22 cellular contexts compared by ENCODE assay signal in the genomic region with DNA sequence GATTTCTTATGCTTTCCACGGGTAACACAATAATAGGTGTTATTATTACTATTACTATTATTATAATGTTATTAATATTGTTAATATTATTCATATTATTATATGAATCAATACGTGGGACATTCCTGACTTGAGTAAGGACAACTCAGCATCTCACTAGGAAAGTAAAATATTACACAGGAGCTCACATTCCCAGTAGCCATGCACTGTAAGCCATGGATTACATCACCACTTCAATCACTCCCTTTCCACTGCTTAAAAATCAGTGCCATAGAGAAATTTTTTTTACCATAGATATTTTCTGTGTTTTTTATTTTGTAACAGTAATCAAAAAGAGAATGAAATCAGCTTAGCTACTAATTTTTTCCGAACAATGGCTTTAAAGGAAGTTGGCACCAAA.
"Had no signal": no experiment of that assay in that cellular context is flagged by ENCODE, and none has a peak within 500 bp of the region (broad histone marks: within the 10 kb centered on the region; RNA-seq: fewer than 3 reads in every experiment).

No MANE protein-coding gene starts in this region.

- ATAC-seq: Panc1, PC-3, Right ventricle myocardium inferior, SK-N-SH treated with all-trans-retinoic acid at 6 μM for 48 hours had no signal

- H3K9me3 ChIP-seq: MG63, SJCRH30 had no signal

- FAIRE-seq: HTR-8/SVneo had no signal

- H3K27ac ChIP-seq: HL-60, SJCRH30 had no signal

- DNase-seq: KBM-7, MG63, NCI-H1092 treated with DMSO at 0.1 percent for 48 hours, NCI-H1436, NCI-H187, NCI-H2029, NCI-H2081 treated with DMSO at 0.1 percent for 48 hours, NCI-H2171, NCI-H226, NCI-H446, NCI-H510A, NCI-H524 treated with DMSO at 0.1 percent for 48 hours, NCI-H69, NCI-H774, PC-3, SHP77 treated with DMSO at 0.1 percent for 48 hours, SJCRH30 had no signal

- H3K27me3 ChIP-seq: MG63, SJCRH30 had no signal

- H3K4me1 ChIP-seq: SJCRH30 had no signal

- H3K4me3 ChIP-seq: MG63, SJCRH30 had no signal
